In genomic region chr15:100875495-100875894, GRCh38 we compare ENCODE assay signal across 9 cellular contexts.
"Had no signal": no experiment of that assay in that cellular context is flagged by ENCODE, and none has a peak within 500 bp of the region (broad histone marks: within the 10 kb centered on the region; RNA-seq: fewer than 3 reads in every experiment).

No MANE protein-coding gene starts in this region.

- H3K9me3 ChIP-seq: HAP-1 had no signal

- H3K27ac ChIP-seq: GM23248 had no signal

- DNase-seq: GM23248, GOT3, H7, H9, HCEC 1CT, HFFc6 had no signal

- ATAC-seq: GM23338, HCT116 had no signal

- H3K36me3 ChIP-seq: HAP-1 had no signal

- H3K4me3 ChIP-seq: GM23248, GM23338, HAP-1 had no signal
